Comparison of ENCODE assay signal across 8 cellular contexts in the genomic region with DNA sequence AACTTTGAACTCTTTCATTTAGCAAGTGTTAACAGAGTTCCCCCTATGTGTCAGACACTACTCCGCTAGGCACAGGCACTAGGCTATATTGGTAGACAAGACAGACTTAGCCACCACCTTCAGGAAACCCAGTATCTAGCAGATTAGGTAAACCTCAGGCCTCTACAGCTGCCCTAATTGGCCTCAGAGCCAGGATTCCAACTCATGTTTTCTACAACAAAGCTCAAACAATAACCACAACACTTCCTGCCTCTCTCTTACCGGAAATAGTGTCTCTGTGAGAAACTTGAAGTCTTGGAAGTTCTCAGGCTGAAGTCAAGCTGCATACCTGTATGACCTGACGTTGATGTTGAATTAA.
DNase-seq lines count a peak whose midpoint lies in the region; ATAC-seq, FAIRE-seq and TF ChIP-seq lines count a peak whose summit lies in the region.

No MANE protein-coding gene starts in this region.

- H3K36me3 ChIP-seq in gastrocnemius medialis, result no peaks in the 10 kb centered on the region

- intact Hi-C loops in gastrocnemius medialis (cut with DNase I; ENCODE audit: low total_unique reads), result no loop called here

- H3K27me3 ChIP-seq in HL-60 (ENCODE audit: insufficient read depth, poor library complexity, severe bottlenecking) (no peaks in the 10 kb centered on the region), gastrocnemius medialis (no peaks in the 10 kb centered on the region)

- peaks cover 16% of the 10 kb centered on the region for H3K27me3 Mint-ChIP-seq in activated CD4-positive, alpha-beta memory T cell treated with anti-CD3 and anti-CD28 coated beads, Interleukin-2, amount 10 ng/mL, durations not matched to agents 7 days and 5 days

- POLR2A ChIA-PET in activated CD4-positive, alpha-beta memory T cell treated with anti-CD3 and anti-CD28 coated beads, Interleukin-2, amount 10 ng/mL, durations not matched to agents 7 days and 5 days (lab: Charles Lee), result interaction anchor here (1.1 to 2.3 kb wide), 3 partner anchors 13 to 278 kb away, joined by 3 to 12 read pairs (median 4); no protein-coding TSS in a partner anchor

- no peaks in the 10 kb centered on the region for H3K9me3 Mint-ChIP-seq in activated CD4-positive, alpha-beta memory T cell treated with anti-CD3 and anti-CD28 coated beads, Interleukin-2, amount 10 ng/mL, durations not matched to agents 7 days and 5 days

- CTCF ChIA-PET in activated CD4-positive, alpha-beta memory T cell treated with anti-CD3 and anti-CD28 coated beads, Interleukin-2, amount 10 ng/mL, durations not matched to agents 7 days and 5 days (lab: Charles Lee), result interaction anchor here (0.6 to 1.4 kb wide), 2 partner anchors 137 to 201 kb away, joined by 4 to 7 read pairs; a partner anchor contains a TSS

- no peak overlapping the region for H3K4me3 Mint-ChIP-seq in activated CD4-positive, alpha-beta memory T cell treated with anti-CD3 and anti-CD28 coated beads, Interleukin-2, amount 10 ng/mL, durations not matched to agents 7 days and 5 days

- H3K4me1 Mint-ChIP-seq in activated CD4-positive, alpha-beta memory T cell treated with anti-CD3 and anti-CD28 coated beads, Interleukin-2, amount 10 ng/mL, durations not matched to agents 7 days and 5 days, result peaks cover 32% of the 10 kb centered on the region

- ATAC-seq in GM21447 (IDR thresholded peaks at IDR 0.05; ENCODE audit: unreplicated experiment) (peak; percentile 100), gastrocnemius medialis (no peak)

- no peak for TF ChIP-seq POLR2A in gastrocnemius medialis (IDR thresholded peaks at IDR 0.05)

- H3K36me3 Mint-ChIP-seq in activated CD4-positive, alpha-beta memory T cell treated with anti-CD3 and anti-CD28 coated beads, Interleukin-2, amount 10 ng/mL, durations not matched to agents 7 days and 5 days (ENCODE audit: low read depth), result no peaks in the 10 kb centered on the region

- H3K9me3 ChIP-seq in gastrocnemius medialis, result no peaks in the 10 kb centered on the region

- peak overlapping the region; percentile 54 for H3K27ac Mint-ChIP-seq in activated CD4-positive, alpha-beta memory T cell treated with anti-CD3 and anti-CD28 coated beads, Interleukin-2, amount 10 ng/mL, durations not matched to agents 7 days and 5 days

- in situ Hi-C loops in gastrocnemius medialis (cut with MboI; ENCODE audit: low sequenced_read_pairs in 4 of 4), result no loop called here

- peak overlapping the region; percentile 35 for H3K27ac ChIP-seq in HL-60 (replicated peaks)
- H3K27ac ChIP-seq in gastrocnemius medialis, result no peak overlapping the region

- DNase-seq in GF-D8 (lab: John Stamatoyannopoulos, UW), result peak; percentile 85
- DNase-seq in HL-60 (ENCODE audit: low read depth in 1 of 2, low spot score in 1 of 2), result peak in 1 of 2 experiments; percentile 86
- DNase-seq in activated CD4-positive, alpha-beta memory T cell treated with anti-CD3 and anti-CD28 coated beads, Interleukin-2, amount 10 ng/mL, durations not matched to agents 7 days and 5 days, result peak; percentile 75
- peak; percentile 82 for DNase-seq in kidney tubule cell (ENCODE audit: low spot score)
- DNase-seq in frontal cortex (ENCODE audit: low spot score in 2 of 2), result no peak
- DNase-seq in DMS153 treated with DMSO at 0.1 percent for 48 hours (lab: John Stamatoyannopoulos, UW; ENCODE audit: unreplicated experiment), result no peak
- DNase-seq in gastrocnemius medialis, result no peak

- no peak for TF ChIP-seq CTCF in HL-60 (IDR thresholded peaks at IDR 0.05; ENCODE audit: insufficient read depth, low read length)
- TF ChIP-seq CTCF in gastrocnemius medialis (IDR thresholded peaks at IDR 0.05 in 4 of 5, conservative IDR thresholded peaks at IDR 0.05 in 1 of 5), result no peak

- FAIRE-seq in frontal cortex (lab: Jason Lieb, UNC), result no peak

- no peak overlapping the region for H3K4me3 ChIP-seq in HL-60 (replicated peaks; ENCODE audit: insufficient read depth, low read length)
- no peak overlapping the region for H3K4me3 ChIP-seq in gastrocnemius medialis

- no peaks in the 10 kb centered on the region for H3K4me1 ChIP-seq in gastrocnemius medialis

Comparison
In these comparisons a context has a peak if more than half of its experiments do, and no peak if none do; other contexts are left out.
1. DNase-seq: peak in GF-D8 (single experiment), activated CD4-positive, alpha-beta memory T cell treated with anti-CD3 and anti-CD28 coated beads, Interleukin-2, amount 10 ng/mL, durations not matched to agents 7 days and 5 days (single experiment) and kidney tubule cell (single experiment); none in frontal cortex (0 of 2), DMS153 treated with DMSO at 0.1 percent for 48 hours (single experiment) and gastrocnemius medialis (0 of 2).